Comparison of ENCODE assay signal across 8 cellular contexts in genomic region chr12:76083761-76084276, GRCh38. TPM values are rescaled to one million over a fixed set of nuclear protein-coding genes. Genes with fewer than 3 reads are reported as not detected.
DNase-seq lines count a peak whose midpoint lies in the region; ATAC-seq and TF ChIP-seq lines count a peak whose summit lies in the region.

No MANE protein-coding gene starts in this region.

- H3K27ac Mint-ChIP-seq in nephron, result peak overlapping the region; percentile 93 to 99 (median 94)

- DNase-seq in C1 segment of cervical spinal cord (lab: John Stamatoyannopoulos, UW) (peak in 12 of 14 donors; percentile 28 to 84 (median 67)), HL-60 (ENCODE audit: low read depth in 1 of 2, low spot score in 1 of 2) (peak in 1 of 2 experiments; percentile 55), Peyer's patch (peak; percentile 67 to 80 (median 74)), fibroblast of pulmonary artery (ENCODE audit: low read depth) (peak; percentile 67)
- DNase-seq in activated T-helper 9 cell treated with anti-CD3 and anti-CD28 coated beads, Interleukin-2, amount 50 U/mL, for 16 hours (ENCODE audit: low read depth), result peak; percentile 78
- peak; percentile 86 for DNase-seq in stimulated activated naive CD8-positive, alpha-beta T cell treated with anti-CD3 and anti-CD28 coated beads, Interleukin-15, Interleukin-2, amounts not matched to agents 100 U/mL and 50 U/mL, for 24 hours

- peaks cover 31% of the 10 kb centered on the region for H3K36me3 Mint-ChIP-seq in nephron (ENCODE audit: low read depth)

- peaks cover 33% of the 10 kb centered on the region for H3K4me1 Mint-ChIP-seq in nephron

- no peaks in the 10 kb centered on the region for H3K36me3 ChIP-seq in Peyer's patch

- ATAC-seq in GM19438 (IDR thresholded peaks at IDR 0.05; ENCODE audit: low read depth, unreplicated experiment), result peak; percentile 32
- ATAC-seq in stimulated activated naive CD8-positive, alpha-beta T cell treated with anti-CD3 and anti-CD28 coated beads, Interleukin-15, Interleukin-2, amounts not matched to agents 100 U/mL and 50 U/mL, for 24 hours, result peak; percentile 65

- no peaks in the 10 kb centered on the region for H3K9me3 ChIP-seq in Peyer's patch

- peaks cover 4% of the 10 kb centered on the region for H3K27me3 Mint-ChIP-seq in nephron (ENCODE audit: low read depth)

- TF ChIP-seq CTCF in HL-60 (IDR thresholded peaks at IDR 0.05; ENCODE audit: insufficient read depth, low read length) (no peak), Peyer's patch (IDR thresholded peaks at IDR 0.05) (no peak), fibroblast of pulmonary artery (IDR thresholded peaks at IDR 0.05; ENCODE audit: low read length, missing control alignments) (no peak), nephron (IDR thresholded peaks at IDR 0.05; ENCODE audit: unreplicated experiment in 3 of 3) (no peak)

- H3K27me3 ChIP-seq in HL-60 (ENCODE audit: insufficient read depth, poor library complexity, severe bottlenecking) (no peaks in the 10 kb centered on the region), Peyer's patch (no peaks in the 10 kb centered on the region)

- peaks cover 0 to 15% (median 0%) of the 10 kb centered on the region in 4 donors for H3K4me1 ChIP-seq in Peyer's patch

- no peak for TF ChIP-seq POLR2A in Peyer's patch (IDR thresholded peaks at IDR 0.05)

- H3K27ac ChIP-seq in HL-60 (replicated peaks) (peak overlapping the region; percentile 95), Peyer's patch (peak overlapping the region; percentile 92 to 99 (median 98))

- peak overlapping the region; percentile 84 for H3K4me3 ChIP-seq in HL-60 (replicated peaks; ENCODE audit: insufficient read depth, low read length)
- H3K4me3 ChIP-seq in Peyer's patch, result peak overlapping the region; percentile 69 to 95 (median 84)
- H3K4me3 ChIP-seq in fibroblast of pulmonary artery (replicated peaks; ENCODE audit: low read depth, low read length), result peak overlapping the region; percentile 85

- peaks cover 15% of the 10 kb centered on the region for H3K9me3 Mint-ChIP-seq in nephron

- H3K4me3 Mint-ChIP-seq in nephron, result peak overlapping the region; percentile 98 to 99 (median 99)

RNA-seq across cellular contexts. Expression of gene NAP1L1, which starts 0.7 kb away (rescaled TPM):
- 100 to 1,000 TPM in 1 of 4 donors, 10 to 100 TPM in 3; 49.6 to 334 (median 79.7) TPM for total RNA-seq in Peyer's patch

RNA-seq across cellular contexts. Expression of gene PHLDA1, which starts 52.2 kb away (rescaled TPM):
- total RNA-seq in Peyer's patch, result 10 to 100 TPM in 1 of 4 donors, 1 to 10 TPM in 3; 4.6 to 25.6 (median 6.0) TPM
